14 cellular contexts compared by ENCODE assay signal in the genomic region with DNA sequence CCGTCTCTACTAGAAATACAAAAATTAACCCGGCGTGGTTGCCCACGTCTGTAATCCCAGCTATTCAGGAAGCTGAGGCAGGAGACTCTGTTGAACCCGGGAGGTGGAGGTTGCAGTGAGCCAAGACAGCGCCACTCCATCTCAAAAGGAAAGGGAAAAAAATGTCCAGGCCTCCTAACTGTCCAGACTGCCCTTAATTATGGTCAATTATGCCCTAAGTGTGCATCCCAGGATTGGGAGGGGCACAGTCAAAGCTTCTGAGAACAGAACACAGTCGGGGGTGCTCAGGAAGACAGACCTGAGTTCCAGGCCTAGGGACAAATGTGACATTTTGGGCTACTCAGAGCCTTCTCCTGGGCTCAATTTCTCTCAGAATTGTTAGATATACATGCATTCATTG. TPM values are rescaled to one million over a fixed set of nuclear protein-coding genes. Genes with fewer than 3 reads are reported as not detected.
A peak's percentile ranks its signal among the peaks of the same experiment; 100 is the strongest.
DNase-seq lines count a peak whose midpoint lies in the region; TF ChIP-seq lines count a peak whose summit lies in the region.
"Had no signal": no experiment of that assay in that cellular context is flagged by ENCODE, and none has a peak within 500 bp of the region (broad histone marks: within the 10 kb centered on the region; RNA-seq: fewer than 3 reads in every experiment).

No MANE protein-coding gene starts in this region.

- H3K4me3 ChIP-seq in BLaER1 treated with 17β-estradiol and CSF1 and Interleukin-3, amounts not matched to agents 10 nM and 100 nM, result no peak overlapping the region
- no peak overlapping the region for H3K4me3 ChIP-seq in Loucy (ENCODE audit: low read length, poor library complexity, severe bottlenecking)
- H3K4me3 ChIP-seq in adipocyte (ENCODE audit: low read length), result no peak overlapping the region
- H3K4me3 ChIP-seq: MG63, spleen, suprapubic skin had no signal

- H3K4me3 Mint-ChIP-seq in nephron progenitor cell (no peak overlapping the region), endothelial cell (ENCODE audit: unreplicated experiment) (no peak overlapping the region)
- H3K4me3 Mint-ChIP-seq: dendritic cell treated with granulocyte-macrophage colony-stimulating factor and Interleukin-4, amounts not matched to agents 40 ng/mL and 50 ng/mL, for 4 days; H9; IgD-negative memory B cell; stimulated activated naive B cell treated with anti-CD40 and anti-IgM and Interleukin-4, amounts not matched to agents 10 μg/mL and 1 μg/mL and 100 μg/mL, for 72 hours had no signal

- no peak for TF ChIP-seq CTCF in Loucy (conservative IDR thresholded peaks at IDR 0.05; ENCODE audit: low read length)
- no peak for TF ChIP-seq CTCF in nephron progenitor cell (IDR thresholded peaks at IDR 0.05)
- no peak for TF ChIP-seq CTCF in endothelial cell (IDR thresholded peaks at IDR 0.05; ENCODE audit: unreplicated experiment)

- H3K27ac Mint-ChIP-seq in nephron progenitor cell (peak overlapping the region; percentile 34), endothelial cell (ENCODE audit: unreplicated experiment) (no peak overlapping the region)
- H3K27ac Mint-ChIP-seq: dendritic cell treated with granulocyte-macrophage colony-stimulating factor and Interleukin-4, amounts not matched to agents 40 ng/mL and 50 ng/mL, for 4 days; H9 had no signal

- H3K4me1 ChIP-seq in BLaER1 treated with 17β-estradiol and CSF1 and Interleukin-3, amounts not matched to agents 10 nM and 100 nM, result peaks cover 26 to 90% (median 44%) of the 10 kb centered on the region in 10 experiments
- H3K4me1 ChIP-seq in Loucy (ENCODE audit: insufficient read depth, low read length, poor library complexity, severe bottlenecking) (peaks cover 30% of the 10 kb centered on the region), adipocyte (ENCODE audit: control insufficient read depth, insufficient read depth, low read length) (peaks cover 22% of the 10 kb centered on the region)

- no peaks in the 10 kb centered on the region for H3K9me2 ChIP-seq in Loucy (replicated peaks; ENCODE audit: low read depth, low read length)

- H3K27me3 Mint-ChIP-seq in nephron progenitor cell (ENCODE audit: low read depth, poor library complexity) (peaks cover 29% of the 10 kb centered on the region), endothelial cell (ENCODE audit: unreplicated experiment) (peaks cover 12% of the 10 kb centered on the region)

- DNase-seq in adipocyte (ENCODE audit: low read depth) (no peak), nephron progenitor cell (no peak), ecto neural progenitor cell (ENCODE audit: low spot score) (no peak), NCI-H1092 (lab: John Stamatoyannopoulos, UW) (no peak), endothelial cell (ENCODE audit: low spot score) (no peak)
- DNase-seq: spleen had no signal

- H3K27ac ChIP-seq in BLaER1 treated with 17β-estradiol and CSF1 and Interleukin-3, amounts not matched to agents 10 nM and 100 nM, result peak overlapping the region in 5 of 11 experiments; percentile 21 to 51 (median 40); a peak in 11 of 22 replicates
- H3K27ac ChIP-seq: spleen, suprapubic skin had no signal

- H2AFZ ChIP-seq in Loucy (ENCODE audit: low read length), result 0 out of 2 replicates have a peak overlapping the region, but pooled peaks have one; percentile 35

- peaks cover 9 to 25% (median 18%) of the 10 kb centered on the region in 11 experiments; a peak in 18 of 22 replicates for H3K27me3 ChIP-seq in BLaER1 treated with 17β-estradiol and CSF1 and Interleukin-3, amounts not matched to agents 10 nM and 100 nM
- H3K27me3 ChIP-seq in Loucy (ENCODE audit: insufficient read depth, low read length, poor library complexity, severe bottlenecking) (no peaks in the 10 kb centered on the region), adipocyte (replicated peaks; ENCODE audit: control insufficient read depth, insufficient read depth, low read length) (no peaks in the 10 kb centered on the region)
- H3K27me3 ChIP-seq: MG63 had no signal

- peak overlapping the region in 7 of 11 experiments; percentile 25 to 62 (median 41); a peak in 10 of 22 replicates for H3K4me2 ChIP-seq in BLaER1 treated with 17β-estradiol and CSF1 and Interleukin-3, amounts not matched to agents 10 nM and 100 nM
- H3K4me2 ChIP-seq in Loucy (ENCODE audit: low read depth, low read length, poor library complexity, severe bottlenecking), result no peak overlapping the region

- H3K79me2 ChIP-seq in Loucy (ENCODE audit: insufficient read depth, low read length), result no peaks in the 10 kb centered on the region

- peak overlapping the region in 1 of 11 experiments; percentile 2; a peak in 1 of 22 replicates for H3K9ac ChIP-seq in BLaER1 treated with 17β-estradiol and CSF1 and Interleukin-3, amounts not matched to agents 10 nM and 100 nM
- H3K9ac ChIP-seq in Loucy (ENCODE audit: low read depth, low read length, poor library complexity, severe bottlenecking), result peak overlapping the region; percentile 12
- peak overlapping the region; percentile 19 for H3K9ac ChIP-seq in adipocyte (ENCODE audit: low read length)

- H3K9me3 ChIP-seq in BLaER1 treated with 17β-estradiol and CSF1 and Interleukin-3, amounts not matched to agents 10 nM and 100 nM (replicated peaks in 1 of 11), result no peaks in the 10 kb centered on the region
- H3K9me3 ChIP-seq in Loucy (ENCODE audit: insufficient read depth, low read depth, low read length) (no peaks in the 10 kb centered on the region), adipocyte (ENCODE audit: control insufficient read depth, low read length) (no peaks in the 10 kb centered on the region)
- H3K9me3 ChIP-seq: MG63, spleen, suprapubic skin had no signal

- H3K36me3 ChIP-seq in BLaER1 treated with 17β-estradiol and CSF1 and Interleukin-3, amounts not matched to agents 10 nM and 100 nM, result no peaks in the 10 kb centered on the region
- no peaks in the 10 kb centered on the region for H3K36me3 ChIP-seq in Loucy (ENCODE audit: insufficient read depth, low read length)
- H3K36me3 ChIP-seq in adipocyte (ENCODE audit: control insufficient read depth, insufficient read depth, low read length, severe bottlenecking), result no peaks in the 10 kb centered on the region
- H3K36me3 ChIP-seq: MG63, spleen, suprapubic skin had no signal

- no peaks in the 10 kb centered on the region for H4K20me1 ChIP-seq in BLaER1 treated with 17β-estradiol and CSF1 and Interleukin-3, amounts not matched to agents 10 nM and 100 nM
- H4K20me1 ChIP-seq in Loucy (ENCODE audit: insufficient read depth, low read length, poor library complexity, severe bottlenecking), result no peaks in the 10 kb centered on the region

- H3F3A ChIP-seq in Loucy (ENCODE audit: low read depth), result no peaks in the 10 kb centered on the region

- peaks cover 27% of the 10 kb centered on the region for H3K4me1 Mint-ChIP-seq in nephron progenitor cell
- peaks cover 24% of the 10 kb centered on the region for H3K4me1 Mint-ChIP-seq in endothelial cell (ENCODE audit: unreplicated experiment)

- H3K9me3 Mint-ChIP-seq in nephron progenitor cell (no peaks in the 10 kb centered on the region), endothelial cell (ENCODE audit: unreplicated experiment) (no peaks in the 10 kb centered on the region)
- H3K9me3 Mint-ChIP-seq: dendritic cell treated with granulocyte-macrophage colony-stimulating factor and Interleukin-4, amounts not matched to agents 40 ng/mL and 50 ng/mL, for 4 days; IgD-negative memory B cell; stimulated activated naive B cell treated with anti-CD40 and anti-IgM and Interleukin-4, amounts not matched to agents 10 μg/mL and 1 μg/mL and 100 μg/mL, for 72 hours had no signal

- H3K36me3 Mint-ChIP-seq in nephron progenitor cell (ENCODE audit: low read depth) (no peaks in the 10 kb centered on the region), endothelial cell (ENCODE audit: low read depth, unreplicated experiment) (no peaks in the 10 kb centered on the region)
- H3K36me3 Mint-ChIP-seq: IgD-negative memory B cell; stimulated activated naive B cell treated with anti-CD40 and anti-IgM and Interleukin-4, amounts not matched to agents 10 μg/mL and 1 μg/mL and 100 μg/mL, for 72 hours had no signal

RNA-seq across cellular contexts. Expression of a gene that starts 31.8 kb away (rescaled TPM):
- 24.2 TPM for total RNA-seq in endothelial cell (ENCODE audit: unreplicated experiment)

RNA-seq across cellular contexts. Expression of a gene that starts 59.4 kb away (rescaled TPM):
- 173 TPM for total RNA-seq in endothelial cell (ENCODE audit: unreplicated experiment)

RNA-seq across cellular contexts. Expression of a gene that starts 60.0 kb away (rescaled TPM):
- 1,804 TPM for total RNA-seq in endothelial cell (ENCODE audit: unreplicated experiment)
